In the genomic region with DNA sequence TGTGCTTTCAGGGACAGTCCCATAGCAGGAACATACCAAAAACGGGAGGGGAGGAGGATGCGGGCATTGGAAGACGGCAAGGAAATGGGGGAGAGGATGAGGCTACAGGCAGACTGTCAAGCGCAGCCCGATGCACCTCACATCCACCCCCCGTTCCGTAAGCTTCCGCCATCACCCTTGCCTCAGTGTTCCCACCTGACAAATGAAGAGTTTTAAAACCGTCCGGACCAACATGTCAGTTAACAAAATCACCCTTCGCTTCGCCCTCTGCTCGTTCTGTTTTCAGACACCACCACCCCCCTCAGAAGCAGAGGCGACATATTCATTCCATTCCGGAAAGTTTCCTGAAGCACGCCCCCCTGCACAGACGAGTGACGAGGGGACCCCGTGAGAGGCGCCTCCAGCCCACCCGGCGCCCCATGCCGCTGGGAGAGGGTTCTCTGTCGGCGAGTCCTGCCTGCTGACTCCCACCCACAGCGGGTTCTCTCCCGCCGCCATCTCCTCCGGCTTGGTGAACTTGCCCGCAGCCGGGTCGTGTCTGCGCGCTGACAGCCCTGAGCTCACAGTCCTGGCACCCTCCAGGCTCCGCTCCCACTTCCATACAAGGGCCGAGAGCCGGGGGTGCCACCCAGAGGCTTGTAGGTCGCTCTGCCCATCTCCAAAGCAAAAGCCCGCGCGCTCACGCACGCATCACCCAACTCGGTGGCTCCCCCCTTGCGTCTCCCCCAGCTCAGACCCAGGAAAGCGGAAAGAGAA, we compare ENCODE assay signal across 8 cellular contexts. TPM values are rescaled to one million over a fixed set of nuclear protein-coding genes. Genes with fewer than 3 reads are reported as not detected.
A peak's percentile ranks its signal among the peaks of the same experiment; 100 is the strongest.
DNase-seq lines count a peak whose midpoint lies in the region; ATAC-seq and TF ChIP-seq lines count a peak whose summit lies in the region.

No MANE protein-coding gene starts in this region.

- H3K9me2 ChIP-seq in PC-9 (ENCODE audit: insufficient read depth): no peaks in the 10 kb centered on the region

- H3K27me3 Mint-ChIP-seq in activated T-helper 2 cell treated with anti-CD3 and anti-CD28 coated beads, Interferon-gamma antibody, Interleukin-2, Interleukin-4, amounts not matched to agents 10 μg/mL and 5 μg/mL and 100 μg/mL, durations not matched to agents 14 hours and 24 hours and 36 hours (ENCODE audit: low read depth): peaks cover 7% of the 10 kb centered on the region

- peaks cover 46% of the 10 kb centered on the region for H3K4me1 Mint-ChIP-seq in activated T-helper 2 cell treated with anti-CD3 and anti-CD28 coated beads, Interferon-gamma antibody, Interleukin-2, Interleukin-4, amounts not matched to agents 10 μg/mL and 5 μg/mL and 100 μg/mL, durations not matched to agents 14 hours and 24 hours and 36 hours (ENCODE audit: low read depth)

- H3K9me3 ChIP-seq in iPS-18c (ENCODE audit: control insufficient read depth, insufficient read depth, low read length) (no peaks in the 10 kb centered on the region), PC-9 (ENCODE audit: insufficient read depth, low read depth) (no peaks in the 10 kb centered on the region)

- DNase-seq in NCI-H2107 (lab: John Stamatoyannopoulos, UW) (peak; percentile 33), PC-9 (no peak), GM13976 (ENCODE audit: low spot score) (no peak)
- no peak for DNase-seq in activated T-helper 2 cell treated with anti-CD3 and anti-CD28 coated beads, Interferon-gamma antibody, Interleukin-2, Interleukin-4, amounts not matched to agents 10 μg/mL and 5 μg/mL and 100 μg/mL, durations not matched to agents 14 hours and 24 hours and 36 hours (ENCODE audit: low spot score)
- peak; percentile 20 for DNase-seq in stimulated activated CD8-positive, alpha-beta memory T cell treated with anti-CD3 and anti-CD28 coated beads, Interleukin-12 subunit alpha, Interleukin-12 subunit beta, amount 100 ng/mL, for 1 hour (ENCODE audit: low read depth)

- peak overlapping the region; percentile 67 for H3K27ac Mint-ChIP-seq in activated T-helper 2 cell treated with anti-CD3 and anti-CD28 coated beads, Interferon-gamma antibody, Interleukin-2, Interleukin-4, amounts not matched to agents 10 μg/mL and 5 μg/mL and 100 μg/mL, durations not matched to agents 14 hours and 24 hours and 36 hours

- H3K4me3 ChIP-seq in iPS-18c (ENCODE audit: insufficient read depth, low read depth, low read length) (peak overlapping the region; percentile 34), PC-9 (no peak overlapping the region)

- H3K4me1 ChIP-seq in PC-9 (replicated peaks; ENCODE audit: insufficient read depth): no peaks in the 10 kb centered on the region

- BruUV-seq in PC-9 (replicated peaks; lab: Mats Ljungman, UMichigan): no TSS peak

- H3K27ac ChIP-seq in PC-9: no peak overlapping the region

- H3K9me3 Mint-ChIP-seq in activated T-helper 2 cell treated with anti-CD3 and anti-CD28 coated beads, Interferon-gamma antibody, Interleukin-2, Interleukin-4, amounts not matched to agents 10 μg/mL and 5 μg/mL and 100 μg/mL, durations not matched to agents 14 hours and 24 hours and 36 hours: no peaks in the 10 kb centered on the region

- no peaks in the 10 kb centered on the region for H3K36me3 ChIP-seq in PC-9 (ENCODE audit: low read depth)

- H2AFZ ChIP-seq in PC-9: no peak overlapping the region

- in situ Hi-C loops in GM13976 (cut with MboI; ENCODE audit: low sequenced_read_pairs, unreplicated experiment): no loop called here

- no peaks in the 10 kb centered on the region for H3K79me2 ChIP-seq in PC-9 (ENCODE audit: low read depth)

- ATAC-seq in HG02763 (IDR thresholded peaks at IDR 0.05; ENCODE audit: unreplicated experiment): no peak
- ATAC-seq in HG03095 (IDR thresholded peaks at IDR 0.05; ENCODE audit: unreplicated experiment): no peak

- intact Hi-C loops in activated T-helper 2 cell treated with anti-CD3 and anti-CD28 coated beads, Interferon-gamma antibody, Interleukin-2, Interleukin-4, amounts not matched to agents 10 μg/mL and 5 μg/mL and 100 μg/mL, durations not matched to agents 14 hours and 24 hours and 36 hours (cut with micrococcal nuclease): no loop called here
- intact Hi-C loops in PC-9 (cut with micrococcal nuclease; ENCODE audit: unreplicated experiment): no loop called here

- TF ChIP-seq CTCF in PC-9 (conservative IDR thresholded peaks at IDR 0.05) (no peak), GM13976 (IDR thresholded peaks at IDR 0.05; ENCODE audit: borderline replicate concordance, control extremely low read depth, extremely low read depth, insufficient read depth, missing control alignments) (no peak)

- H3K36me3 Mint-ChIP-seq in activated T-helper 2 cell treated with anti-CD3 and anti-CD28 coated beads, Interferon-gamma antibody, Interleukin-2, Interleukin-4, amounts not matched to agents 10 μg/mL and 5 μg/mL and 100 μg/mL, durations not matched to agents 14 hours and 24 hours and 36 hours (ENCODE audit: low read depth): peaks cover 19% of the 10 kb centered on the region

- H3K27me3 ChIP-seq in PC-9 (ENCODE audit: insufficient read depth, low read depth): peaks cover 63% of the 10 kb centered on the region

- CTCF ChIA-PET in PC-9 (lab: Charles Lee): no interaction called here

- peak overlapping the region; percentile 91 for H3K4me3 Mint-ChIP-seq in activated T-helper 2 cell treated with anti-CD3 and anti-CD28 coated beads, Interferon-gamma antibody, Interleukin-2, Interleukin-4, amounts not matched to agents 10 μg/mL and 5 μg/mL and 100 μg/mL, durations not matched to agents 14 hours and 24 hours and 36 hours (ENCODE audit: low read depth)

- H3K4me2 ChIP-seq in PC-9: no peak overlapping the region

- no peaks in the 10 kb centered on the region for H3F3A ChIP-seq in PC-9 (ENCODE audit: insufficient read depth, low read depth)

- H4K20me1 ChIP-seq in PC-9 (ENCODE audit: insufficient read depth): no peaks in the 10 kb centered on the region

- POLR2A ChIA-PET in PC-9 (lab: Charles Lee; ENCODE audit: unreplicated experiment): no interaction called here

RNA-seq across cellular contexts. Expression of a gene that starts 1.5 kb away (rescaled TPM):
- 101 and 110 TPM in 2 replicates for total RNA-seq in activated T-helper 2 cell treated with anti-CD3 and anti-CD28 coated beads, Interferon-gamma antibody, Interleukin-2, Interleukin-4, amounts not matched to agents 10 μg/mL and 5 μg/mL and 100 μg/mL, durations not matched to agents 14 hours and 24 hours and 36 hours
- total RNA-seq in PC-9 (2021): not detected in 2 replicates

Comparison
In these comparisons a context has a peak if more than half of its experiments do, and no peak if none do; other contexts are left out.
1. DNase-seq: peak in NCI-H2107 (single experiment) and stimulated activated CD8-positive, alpha-beta memory T cell treated with anti-CD3 and anti-CD28 coated beads, Interleukin-12 subunit alpha, Interleukin-12 subunit beta, amount 100 ng/mL, for 1 hour (single experiment); none in activated T-helper 2 cell treated with anti-CD3 and anti-CD28 coated beads, Interferon-gamma antibody, Interleukin-2, Interleukin-4, amounts not matched to agents 10 μg/mL and 5 μg/mL and 100 μg/mL, durations not matched to agents 14 hours and 24 hours and 36 hours (single experiment), PC-9 (0 of 2) and GM13976 (single experiment).
2. RNA of a gene that starts 1.5 kb away (total RNA-seq): 101 to 110 TPM in activated T-helper 2 cell treated with anti-CD3 and anti-CD28 coated beads, Interferon-gamma antibody, Interleukin-2, Interleukin-4, amounts not matched to agents 10 μg/mL and 5 μg/mL and 100 μg/mL, durations not matched to agents 14 hours and 24 hours and 36 hours; not detected in PC-9; every median in the first group is over 100 times any median in the second.